9 cellular contexts compared by ENCODE assay signal in genomic region chr17:48998557-48999440, GRCh38. TPM values are rescaled to one million over a fixed set of nuclear protein-coding genes. Genes with fewer than 3 reads are reported as not detected.
DNase-seq lines count a peak whose midpoint lies in the region; ATAC-seq and TF ChIP-seq lines count a peak whose summit lies in the region.
"Had no signal": no experiment of that assay in that cellular context is flagged by ENCODE, and none has a peak within 500 bp of the region (broad histone marks: within the 10 kb centered on the region; RNA-seq: fewer than 3 reads in every experiment).

No MANE protein-coding gene starts in this region.

- no peaks in the 10 kb centered on the region for H3K9me3 ChIP-seq in NT2/D1 (ENCODE audit: insufficient read depth, low read length)
- no peaks in the 10 kb centered on the region for H3K9me3 ChIP-seq in trophoblast cell (ENCODE audit: insufficient read depth, low read depth, low read length)

- H2BK12ac ChIP-seq in trophoblast cell (ENCODE audit: low read length): no peak overlapping the region

- peak overlapping the region; percentile 96 for H3K14ac ChIP-seq in trophoblast cell (ENCODE audit: low read length)

- peak overlapping the region; percentile 90 for H2BK5ac ChIP-seq in trophoblast cell (ENCODE audit: low read depth, low read length, poor library complexity)

- peak overlapping the region; percentile 77 for H3K4me2 ChIP-seq in trophoblast cell (ENCODE audit: low read length)

- peak overlapping the region; percentile 61 for H4K12ac ChIP-seq in trophoblast cell (ENCODE audit: low read depth, low read length)

- peak overlapping the region; percentile 95 for H2AK5ac ChIP-seq in trophoblast cell (ENCODE audit: low read length)

- peaks cover 38% of the 10 kb centered on the region for H3K36me3 ChIP-seq in NT2/D1 (ENCODE audit: insufficient read depth, insufficient read length, low read length)
- no peaks in the 10 kb centered on the region for H3K36me3 ChIP-seq in trophoblast cell (ENCODE audit: control insufficient read depth in 1 of 2, insufficient read depth in 2 of 2, low read length in 2 of 2)

- no peak for DNase-seq in GM12865 (ENCODE audit: low read depth)
- DNase-seq in NT2/D1 (ENCODE audit: low read depth, low spot score): no peak
- DNase-seq in epithelial cell of esophagus (ENCODE audit: low read depth): no peak
- DNase-seq in trophoblast cell: no peak
- no peak for DNase-seq in NCI-H2196 treated with DMSO at 0.1 percent for 48 hours (lab: John Stamatoyannopoulos, UW; ENCODE audit: unreplicated experiment)
- no peak for DNase-seq in NOMO-1 (lab: John Stamatoyannopoulos, UW; ENCODE audit: unreplicated experiment in 2 of 2)
- DNase-seq: activated CD4-positive, alpha-beta T cell treated with anti-CD3 and anti-CD28 coated beads, Interleukin-2, amount 10 ng/mL, durations not matched to agents 7 days and 5 days; NCI-H2107 had no signal

- no CpG with 5 or more reads among the region's 30 CpGs for WGBS in trophoblast cell (ENCODE audit: extremely low coverage, insufficient coverage, insufficient read length)

- H3K4me1 ChIP-seq in NT2/D1 (ENCODE audit: insufficient read depth, insufficient read length): no peaks in the 10 kb centered on the region
- no peaks in the 10 kb centered on the region for H3K4me1 ChIP-seq in trophoblast cell (ENCODE audit: control insufficient read depth in 1 of 2, insufficient read depth in 2 of 2, low read length in 2 of 2)

- peak overlapping the region; percentile 99 for H3K27ac ChIP-seq in trophoblast cell (ENCODE audit: low read depth, low read length)

- H3K23ac ChIP-seq in trophoblast cell (ENCODE audit: low read length): no peak overlapping the region

- peak overlapping the region; percentile 100 for H3K9ac ChIP-seq in NT2/D1 (ENCODE audit: insufficient read length, low read depth)
- peak overlapping the region; percentile 95 for H3K9ac ChIP-seq in trophoblast cell (ENCODE audit: low read length)

- peaks cover 42% of the 10 kb centered on the region for H3K79me1 ChIP-seq in trophoblast cell (ENCODE audit: low read length)

- peak overlapping the region; percentile 99 for H3K4ac ChIP-seq in trophoblast cell (ENCODE audit: low read depth, low read length)

- peak overlapping the region; percentile 93 for H3K18ac ChIP-seq in trophoblast cell (ENCODE audit: low read length)

- H3K4me3 ChIP-seq in GM12865 (ENCODE audit: low read depth, low read length) (peak overlapping the region; percentile 46), NT2/D1 (ENCODE audit: insufficient read length, low read depth) (peak overlapping the region; percentile 91), epithelial cell of esophagus (ENCODE audit: low read length) (peak overlapping the region; percentile 49), trophoblast cell (ENCODE audit: low read depth, low read length) (peak overlapping the region; percentile 97)

- H3K27me3 ChIP-seq in NT2/D1 (ENCODE audit: insufficient read depth, insufficient read length) (no peaks in the 10 kb centered on the region), trophoblast cell (ENCODE audit: insufficient read depth, low read length) (no peaks in the 10 kb centered on the region)

- H4K8ac ChIP-seq in trophoblast cell (ENCODE audit: low read depth, low read length): peak overlapping the region; percentile 73

- peaks cover 37% of the 10 kb centered on the region for H3K79me2 ChIP-seq in trophoblast cell (ENCODE audit: control insufficient read depth, insufficient read depth, low read length, poor library complexity)

- no peak for ATAC-seq in HG02610 (IDR thresholded peaks at IDR 0.05; ENCODE audit: unreplicated experiment)

- TF ChIP-seq CTCF in GM12865 (IDR thresholded peaks at IDR 0.05; ENCODE audit: insufficient read depth, low read depth, low read length, missing control alignments) (no peak), epithelial cell of esophagus (IDR thresholded peaks at IDR 0.05; ENCODE audit: insufficient read depth, low read depth, low read length, missing control alignments) (no peak)

- H2BK120ac ChIP-seq in trophoblast cell (ENCODE audit: insufficient read depth, low read length, poor library complexity): peak overlapping the region; percentile 83

- peak overlapping the region; percentile 99 for H4K91ac ChIP-seq in trophoblast cell (ENCODE audit: low read depth, low read length)

- no peak overlapping the region for H2AFZ ChIP-seq in trophoblast cell (ENCODE audit: insufficient read depth, low read length, poor library complexity)

RNA-seq across cellular contexts. Expression of gene IGF2BP1, which starts 1.6 kb away (rescaled TPM):
- polyA plus RNA-seq in trophoblast cell (2013): 159 and 165 TPM in 2 replicates

RNA-seq across cellular contexts. Expression of gene GIP, which starts 30.4 kb away (rescaled TPM):
- polyA plus RNA-seq in trophoblast cell (2013): 0.52 and 1.00 TPM in 2 replicates

RNA-seq across cellular contexts. Expression of gene SNF8, which starts 54.2 kb away (rescaled TPM):
- 91.5 and 92.2 TPM in 2 replicates for polyA plus RNA-seq in trophoblast cell (2013)

Comparison
In these comparisons a context has a peak if more than half of its experiments do, and no peak if none do; other contexts are left out.
1. H3K4me3 ChIP-seq: peak in every context shown above with its lines; median percentile 97 in trophoblast cell; 91 in NT2/D1; 49 in epithelial cell of esophagus; 46 in GM12865.